Comparison of ENCODE assay signal across 19 cellular contexts in the genomic region with DNA sequence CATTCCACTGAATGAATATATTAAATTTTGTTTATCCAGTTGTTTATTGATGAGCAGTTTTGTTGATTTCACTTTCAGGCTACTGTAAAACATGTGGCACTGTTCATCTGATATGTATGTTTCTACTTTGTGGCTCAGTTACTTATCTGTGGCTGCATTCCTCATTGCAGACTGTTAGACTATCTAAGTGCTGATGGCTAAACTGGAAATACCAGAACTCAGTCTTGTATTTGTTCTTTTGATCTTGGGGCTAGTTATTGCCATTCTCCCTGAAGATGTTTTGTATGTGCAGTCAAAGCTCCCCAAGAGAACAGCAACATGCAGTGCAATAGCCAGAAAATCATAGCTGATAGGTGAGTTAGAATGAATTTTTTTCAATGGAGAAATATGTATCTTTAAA.
DNase-seq lines count a peak whose midpoint lies in the region; FAIRE-seq and TF ChIP-seq lines count a peak whose summit lies in the region.
"Had no signal": no experiment of that assay in that cellular context is flagged by ENCODE, and none has a peak within 500 bp of the region (broad histone marks: within the 10 kb centered on the region; RNA-seq: fewer than 3 reads in every experiment).

No MANE protein-coding gene starts in this region.

- H3K27me3 Mint-ChIP-seq in mesothelial cell of epicardium (ENCODE audit: low read depth) (peaks cover 3% of the 10 kb centered on the region), type B pancreatic cell (no peaks in the 10 kb centered on the region)
- H3K27me3 Mint-ChIP-seq: CD4-positive, alpha-beta T cell had no signal

- H3K4me1 Mint-ChIP-seq in mesothelial cell of epicardium, result peaks cover 22% of the 10 kb centered on the region
- peaks cover 21% of the 10 kb centered on the region for H3K4me1 Mint-ChIP-seq in type B pancreatic cell (ENCODE audit: unreplicated experiment)
- H3K4me1 Mint-ChIP-seq: GM23338 had no signal

- TF ChIP-seq CTCF in epithelial cell of esophagus (IDR thresholded peaks at IDR 0.05; ENCODE audit: insufficient read depth, low read depth, low read length, missing control alignments) (no peak), mesothelial cell of epicardium (IDR thresholded peaks at IDR 0.05; ENCODE audit: unreplicated experiment) (no peak), type B pancreatic cell (conservative IDR thresholded peaks at IDR 0.05) (no peak)

- H3K9me3 Mint-ChIP-seq in mesothelial cell of epicardium (no peaks in the 10 kb centered on the region), type B pancreatic cell (peaks cover 4% of the 10 kb centered on the region)
- H3K9me3 Mint-ChIP-seq: CD4-positive, alpha-beta T cell; GM23338 had no signal

- no peak for TF ChIP-seq POLR2A in GM12892 (IDR thresholded peaks at IDR 0.05; ENCODE audit: low read depth, low read length)

- DNase-seq in GM12892 (ENCODE audit: insufficient read length) (no peak), epithelial cell of esophagus (ENCODE audit: low read depth) (peak; percentile 7), mesothelial cell of epicardium (ENCODE audit: low spot score in 2 of 2, unreplicated experiment in 2 of 2) (no peak), type B pancreatic cell (ENCODE audit: extremely low spot score, unreplicated experiment) (no peak), amygdala (lab: John Stamatoyannopoulos, UW) (no peak), cortex of kidney (lab: John Stamatoyannopoulos, UW) (no peak), germinal center (ENCODE audit: low spot score) (no peak)
- DNase-seq: ACHN; AML-193; CD4-positive, alpha-beta T cell; DMS153; DND-41; EL; HCEC 1CT had no signal

- H3K36me3 Mint-ChIP-seq in mesothelial cell of epicardium (no peaks in the 10 kb centered on the region), type B pancreatic cell (no peaks in the 10 kb centered on the region)

- peak; percentile 67 for FAIRE-seq in GM12892 (lab: Jason Lieb, UNC)
- FAIRE-seq: A204.1, GM12878, GM19239, H54 had no signal

- H3K27ac Mint-ChIP-seq in mesothelial cell of epicardium (peak overlapping the region; percentile 39), type B pancreatic cell (no peak overlapping the region)
- H3K27ac Mint-ChIP-seq: CD4-positive, alpha-beta T cell; GM23338 had no signal

- H3K4me3 ChIP-seq in epithelial cell of esophagus (ENCODE audit: low read length), result no peak overlapping the region
- H3K4me3 ChIP-seq: GM12878, GM23338 had no signal

- H3K4me3 Mint-ChIP-seq in mesothelial cell of epicardium (no peak overlapping the region), type B pancreatic cell (peak overlapping the region; percentile 60)
- H3K4me3 Mint-ChIP-seq: CD4-positive, alpha-beta T cell; GM23338 had no signal
